Comparison of ENCODE assay signal across 1 cellular context in genomic region chr1:215566556-215567490, GRCh38.
TF ChIP-seq lines count a peak whose summit lies in the region.

TSS of gene KCTD3 (plus strand) at chr1:215567304. CDS start at chr1:215567686, 382 bp downstream.

TF ChIP-seq in HEK293, 187 proteins besides CTCF, POLR2A, EP300 and RAD21 (continued from another document):
- TF ChIP-seq, protein P1, sequence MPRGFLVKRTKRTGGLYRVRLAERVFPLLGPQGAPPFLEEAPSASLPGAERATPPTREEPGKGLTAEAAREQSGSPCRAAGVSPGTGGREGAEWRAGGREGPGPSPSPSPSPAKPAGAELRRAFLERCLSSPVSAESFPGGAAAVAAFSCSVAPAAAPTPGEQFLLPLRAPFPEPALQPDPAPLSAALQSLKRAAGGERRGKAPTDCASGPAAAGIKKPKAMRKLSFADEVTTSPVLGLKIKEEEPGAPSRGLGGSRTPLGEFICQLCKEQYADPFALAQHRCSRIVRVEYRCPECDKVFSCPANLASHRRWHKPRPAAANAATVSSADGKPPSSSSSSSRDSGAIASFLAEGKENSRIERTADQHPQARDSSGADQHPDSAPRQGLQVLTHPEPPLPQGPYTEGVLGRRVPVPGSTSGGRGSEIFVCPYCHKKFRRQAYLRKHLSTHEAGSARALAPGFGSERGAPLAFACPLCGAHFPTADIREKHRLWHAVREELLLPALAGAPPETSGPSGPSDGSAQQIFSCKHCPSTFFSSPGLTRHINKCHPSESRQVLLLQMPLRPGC (tag by site-specific recombination; IDR thresholded peaks at IDR 0.05), result peak; percentile 67
- TF ChIP-seq WT1 (tag by site-specific recombination; IDR thresholded peaks at IDR 0.05) (peak; percentile 78), ZNF394 (tag by site-specific recombination; IDR thresholded peaks at IDR 0.05; ENCODE audit: borderline replicate concordance) (0 out of 2 replicates have a peak, but pooled peaks have one; percentile 10), ZNF239 (tag by site-specific recombination; IDR thresholded peaks at IDR 0.05) (no peak), MYNN (tag by site-specific recombination; IDR thresholded peaks at IDR 0.05; ENCODE audit: borderline replicate concordance) (no peak), ZNF501 (tag by site-specific recombination; IDR thresholded peaks at IDR 0.05) (peak; percentile 56; the same call in 1 of the 2 replicates), KLF8 (tag by site-specific recombination; IDR thresholded peaks at IDR 0.05) (peak; percentile 49; the same call in 1 of the 2 replicates)
